In the genomic region with DNA sequence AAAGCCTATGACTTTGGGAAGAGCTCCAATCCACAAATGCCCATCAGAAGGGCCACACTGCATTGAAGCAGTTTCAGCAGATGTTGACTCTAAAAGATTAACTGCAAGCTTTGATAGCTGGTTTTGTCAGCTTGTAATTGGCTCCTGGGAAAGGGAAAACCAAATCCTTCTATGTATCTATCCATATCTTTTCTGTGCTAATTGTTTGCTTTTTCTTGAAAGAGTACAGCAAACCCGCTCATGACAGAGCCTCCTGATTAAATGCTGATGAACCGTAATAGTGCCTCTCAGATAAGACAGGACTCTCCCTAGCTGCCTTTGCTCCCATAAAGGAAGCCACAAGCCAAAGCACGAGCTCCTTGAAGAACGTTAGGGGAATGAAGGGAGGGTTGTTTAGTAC, we compare ENCODE assay signal across 1 cellular context.
TF ChIP-seq lines count a peak whose summit lies in the region.

No MANE protein-coding gene starts in this region.

TF ChIP-seq in H1, 55 proteins besides CTCF, POLR2A, EP300 and RAD21:
- TF ChIP-seq TEAD4 (IDR thresholded peaks at IDR 0.05; ENCODE audit: low read depth, low read length) (no peak), CHD1 (IDR thresholded peaks at IDR 0.05; ENCODE audit: low read depth, low read length) (no peak), SRF (IDR thresholded peaks at IDR 0.05; ENCODE audit: low read depth, low read length) (no peak), SIRT6 (IDR thresholded peaks at IDR 0.05; ENCODE audit: low read length) (no peak), SP1 (IDR thresholded peaks at IDR 0.05; ENCODE audit: low read depth, low read length) (no peak), YY1 (IDR thresholded peaks at IDR 0.05; ENCODE audit: low read depth, low read length) (no peak), RXRA (IDR thresholded peaks at IDR 0.05; ENCODE audit: insufficient read depth, low read depth, low read length) (no peak), CREB1 (IDR thresholded peaks at IDR 0.05) (no peak), TCF12 (IDR thresholded peaks at IDR 0.05; ENCODE audit: low read depth, low read length) (no peak), RNF2 (IDR thresholded peaks at IDR 0.05; ENCODE audit: borderline replicate concordance, low read depth, low read length, missing control alignments, poor library complexity, severe bottlenecking) (no peak), JUN (IDR thresholded peaks at IDR 0.05; ENCODE audit: low read depth, low read length) (no peak)
- TF ChIP-seq, protein P1, sequence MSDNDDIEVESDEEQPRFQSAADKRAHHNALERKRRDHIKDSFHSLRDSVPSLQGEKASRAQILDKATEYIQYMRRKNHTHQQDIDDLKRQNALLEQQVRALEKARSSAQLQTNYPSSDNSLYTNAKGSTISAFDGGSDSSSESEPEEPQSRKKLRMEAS (IDR thresholded peaks at IDR 0.05): no peak
- TF ChIP-seq, protein P2, sequence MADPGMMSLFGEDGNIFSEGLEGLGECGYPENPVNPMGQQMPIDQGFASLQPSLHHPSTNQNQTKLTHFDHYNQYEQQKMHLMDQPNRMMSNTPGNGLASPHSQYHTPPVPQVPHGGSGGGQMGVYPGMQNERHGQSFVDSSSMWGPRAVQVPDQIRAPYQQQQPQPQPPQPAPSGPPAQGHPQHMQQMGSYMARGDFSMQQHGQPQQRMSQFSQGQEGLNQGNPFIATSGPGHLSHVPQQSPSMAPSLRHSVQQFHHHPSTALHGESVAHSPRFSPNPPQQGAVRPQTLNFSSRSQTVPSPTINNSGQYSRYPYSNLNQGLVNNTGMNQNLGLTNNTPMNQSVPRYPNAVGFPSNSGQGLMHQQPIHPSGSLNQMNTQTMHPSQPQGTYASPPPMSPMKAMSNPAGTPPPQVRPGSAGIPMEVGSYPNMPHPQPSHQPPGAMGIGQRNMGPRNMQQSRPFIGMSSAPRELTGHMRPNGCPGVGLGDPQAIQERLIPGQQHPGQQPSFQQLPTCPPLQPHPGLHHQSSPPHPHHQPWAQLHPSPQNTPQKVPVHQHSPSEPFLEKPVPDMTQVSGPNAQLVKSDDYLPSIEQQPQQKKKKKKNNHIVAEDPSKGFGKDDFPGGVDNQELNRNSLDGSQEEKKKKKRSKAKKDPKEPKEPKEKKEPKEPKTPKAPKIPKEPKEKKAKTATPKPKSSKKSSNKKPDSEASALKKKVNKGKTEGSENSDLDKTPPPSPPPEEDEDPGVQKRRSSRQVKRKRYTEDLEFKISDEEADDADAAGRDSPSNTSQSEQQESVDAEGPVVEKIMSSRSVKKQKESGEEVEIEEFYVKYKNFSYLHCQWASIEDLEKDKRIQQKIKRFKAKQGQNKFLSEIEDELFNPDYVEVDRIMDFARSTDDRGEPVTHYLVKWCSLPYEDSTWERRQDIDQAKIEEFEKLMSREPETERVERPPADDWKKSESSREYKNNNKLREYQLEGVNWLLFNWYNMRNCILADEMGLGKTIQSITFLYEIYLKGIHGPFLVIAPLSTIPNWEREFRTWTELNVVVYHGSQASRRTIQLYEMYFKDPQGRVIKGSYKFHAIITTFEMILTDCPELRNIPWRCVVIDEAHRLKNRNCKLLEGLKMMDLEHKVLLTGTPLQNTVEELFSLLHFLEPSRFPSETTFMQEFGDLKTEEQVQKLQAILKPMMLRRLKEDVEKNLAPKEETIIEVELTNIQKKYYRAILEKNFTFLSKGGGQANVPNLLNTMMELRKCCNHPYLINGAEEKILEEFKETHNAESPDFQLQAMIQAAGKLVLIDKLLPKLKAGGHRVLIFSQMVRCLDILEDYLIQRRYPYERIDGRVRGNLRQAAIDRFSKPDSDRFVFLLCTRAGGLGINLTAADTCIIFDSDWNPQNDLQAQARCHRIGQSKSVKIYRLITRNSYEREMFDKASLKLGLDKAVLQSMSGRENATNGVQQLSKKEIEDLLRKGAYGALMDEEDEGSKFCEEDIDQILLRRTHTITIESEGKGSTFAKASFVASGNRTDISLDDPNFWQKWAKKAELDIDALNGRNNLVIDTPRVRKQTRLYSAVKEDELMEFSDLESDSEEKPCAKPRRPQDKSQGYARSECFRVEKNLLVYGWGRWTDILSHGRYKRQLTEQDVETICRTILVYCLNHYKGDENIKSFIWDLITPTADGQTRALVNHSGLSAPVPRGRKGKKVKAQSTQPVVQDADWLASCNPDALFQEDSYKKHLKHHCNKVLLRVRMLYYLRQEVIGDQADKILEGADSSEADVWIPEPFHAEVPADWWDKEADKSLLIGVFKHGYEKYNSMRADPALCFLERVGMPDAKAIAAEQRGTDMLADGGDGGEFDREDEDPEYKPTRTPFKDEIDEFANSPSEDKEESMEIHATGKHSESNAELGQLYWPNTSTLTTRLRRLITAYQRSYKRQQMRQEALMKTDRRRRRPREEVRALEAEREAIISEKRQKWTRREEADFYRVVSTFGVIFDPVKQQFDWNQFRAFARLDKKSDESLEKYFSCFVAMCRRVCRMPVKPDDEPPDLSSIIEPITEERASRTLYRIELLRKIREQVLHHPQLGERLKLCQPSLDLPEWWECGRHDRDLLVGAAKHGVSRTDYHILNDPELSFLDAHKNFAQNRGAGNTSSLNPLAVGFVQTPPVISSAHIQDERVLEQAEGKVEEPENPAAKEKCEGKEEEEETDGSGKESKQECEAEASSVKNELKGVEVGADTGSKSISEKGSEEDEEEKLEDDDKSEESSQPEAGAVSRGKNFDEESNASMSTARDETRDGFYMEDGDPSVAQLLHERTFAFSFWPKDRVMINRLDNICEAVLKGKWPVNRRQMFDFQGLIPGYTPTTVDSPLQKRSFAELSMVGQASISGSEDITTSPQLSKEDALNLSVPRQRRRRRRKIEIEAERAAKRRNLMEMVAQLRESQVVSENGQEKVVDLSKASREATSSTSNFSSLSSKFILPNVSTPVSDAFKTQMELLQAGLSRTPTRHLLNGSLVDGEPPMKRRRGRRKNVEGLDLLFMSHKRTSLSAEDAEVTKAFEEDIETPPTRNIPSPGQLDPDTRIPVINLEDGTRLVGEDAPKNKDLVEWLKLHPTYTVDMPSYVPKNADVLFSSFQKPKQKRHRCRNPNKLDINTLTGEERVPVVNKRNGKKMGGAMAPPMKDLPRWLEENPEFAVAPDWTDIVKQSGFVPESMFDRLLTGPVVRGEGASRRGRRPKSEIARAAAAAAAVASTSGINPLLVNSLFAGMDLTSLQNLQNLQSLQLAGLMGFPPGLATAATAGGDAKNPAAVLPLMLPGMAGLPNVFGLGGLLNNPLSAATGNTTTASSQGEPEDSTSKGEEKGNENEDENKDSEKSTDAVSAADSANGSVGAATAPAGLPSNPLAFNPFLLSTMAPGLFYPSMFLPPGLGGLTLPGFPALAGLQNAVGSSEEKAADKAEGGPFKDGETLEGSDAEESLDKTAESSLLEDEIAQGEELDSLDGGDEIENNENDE (IDR thresholded peaks at IDR 0.05; ENCODE audit: insufficient replicate concordance, low read length): no peak
- TF ChIP-seq, protein P3, sequence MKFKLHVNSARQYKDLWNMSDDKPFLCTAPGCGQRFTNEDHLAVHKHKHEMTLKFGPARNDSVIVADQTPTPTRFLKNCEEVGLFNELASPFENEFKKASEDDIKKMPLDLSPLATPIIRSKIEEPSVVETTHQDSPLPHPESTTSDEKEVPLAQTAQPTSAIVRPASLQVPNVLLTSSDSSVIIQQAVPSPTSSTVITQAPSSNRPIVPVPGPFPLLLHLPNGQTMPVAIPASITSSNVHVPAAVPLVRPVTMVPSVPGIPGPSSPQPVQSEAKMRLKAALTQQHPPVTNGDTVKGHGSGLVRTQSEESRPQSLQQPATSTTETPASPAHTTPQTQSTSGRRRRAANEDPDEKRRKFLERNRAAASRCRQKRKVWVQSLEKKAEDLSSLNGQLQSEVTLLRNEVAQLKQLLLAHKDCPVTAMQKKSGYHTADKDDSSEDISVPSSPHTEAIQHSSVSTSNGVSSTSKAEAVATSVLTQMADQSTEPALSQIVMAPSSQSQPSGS (IDR thresholded peaks at IDR 0.05; ENCODE audit: low read length): no peak
